Comparison of ENCODE assay signal across 12 cellular contexts in the genomic region with DNA sequence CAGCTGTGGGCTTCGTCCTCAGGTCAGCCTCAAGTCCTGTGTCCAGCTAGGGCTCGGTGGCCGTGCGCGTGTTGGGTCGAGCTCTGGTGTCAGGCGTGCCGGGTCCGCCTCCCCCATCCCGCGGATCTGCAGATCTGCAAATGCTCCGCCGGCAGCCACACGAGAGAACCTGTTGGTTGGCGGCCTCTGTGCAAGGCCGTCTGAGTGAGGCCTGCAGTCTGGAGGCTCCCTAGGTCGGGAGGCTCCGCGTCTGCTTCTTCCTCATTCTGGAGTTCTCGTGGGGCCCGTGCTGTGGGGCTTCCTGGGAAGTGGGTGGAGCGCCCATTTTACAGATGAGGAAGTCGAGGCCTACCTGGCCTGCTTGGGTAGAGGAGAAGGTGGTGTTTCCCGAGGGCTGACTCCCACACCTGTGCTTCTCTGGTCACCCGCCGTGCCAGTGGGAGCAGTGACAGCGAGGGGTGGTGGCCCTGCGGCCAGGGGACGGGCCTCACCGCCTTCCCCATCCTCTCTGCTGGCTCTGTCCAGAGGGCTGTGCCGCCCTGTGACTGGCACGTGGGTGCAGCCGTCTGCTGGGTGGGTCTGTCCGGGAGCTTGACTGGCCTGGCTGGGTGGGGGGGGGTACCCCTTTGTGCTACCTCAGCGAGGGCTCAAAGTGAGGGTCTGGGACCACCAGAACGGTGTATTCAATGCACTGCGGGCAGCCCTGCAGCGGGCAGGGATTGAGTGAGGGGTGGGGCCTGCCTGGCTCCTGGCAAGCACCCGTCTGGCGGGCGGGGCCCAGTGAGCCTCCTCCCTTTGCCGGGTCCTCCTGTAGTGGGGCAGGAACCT. TPM values are rescaled to one million over a fixed set of nuclear protein-coding genes. Genes with fewer than 3 reads are reported as not detected.
DNase-seq lines count a peak whose midpoint lies in the region; ATAC-seq, FAIRE-seq and TF ChIP-seq lines count a peak whose summit lies in the region.
"Had no signal": no experiment of that assay in that cellular context is flagged by ENCODE, and none has a peak within 500 bp of the region (broad histone marks: within the 10 kb centered on the region; RNA-seq: fewer than 3 reads in every experiment).

No MANE protein-coding gene starts in this region.

- DNase-seq in CD8-positive, alpha-beta memory T cell = no peak
- peak; percentile 30 to 47 for DNase-seq in Kasumi-1 (lab: John Stamatoyannopoulos, UW)
- DNase-seq in K562 (ENCODE audit: extremely low read depth in 1 of 4, low spot score in 3 of 4) = no peak
- no peak for DNase-seq in central memory CD4-positive, alpha-beta T cell
- no peak for DNase-seq in HCEC 1CT
- DNase-seq in RPMI8226 = no peak
- no peak for DNase-seq in activated gamma-delta T cell (lab: John Stamatoyannopoulos, UW)
- DNase-seq: NCI-H146; stimulated activated CD4-positive, alpha-beta T cell treated with anti-CD3 and anti-CD28 coated beads, Interleukin-12 subunit alpha, Interleukin-12 subunit beta, amount 100 ng/mL, for 4 hours; stimulated activated CD8-positive, alpha-beta memory T cell treated with anti-CD3 and anti-CD28 coated beads, Interleukin-4, amount 100 ng/mL, for 48 hours; SW 1271 had no signal

- peaks cover 5% of the 10 kb centered on the region for H3K9me1 ChIP-seq in K562 (ENCODE audit: control insufficient read depth, insufficient read depth, low read length)

- H2AFZ ChIP-seq in K562 (ENCODE audit: low read depth, low read length) = no peak overlapping the region

- BruUV-seq in K562 (replicated peaks; lab: Mats Ljungman, UMichigan) = no TSS peak

- H3K27ac ChIP-seq in CD8-positive, alpha-beta memory T cell (ENCODE audit: low read depth, low read length) = no peak overlapping the region
- no peak overlapping the region for H3K27ac ChIP-seq in K562 (ENCODE audit: extremely low read depth, low read depth, low read length)
- H3K27ac ChIP-seq in neutrophil = peak overlapping the region; percentile 100

- no peak overlapping the region for H3K4me3 ChIP-seq in CD8-positive, alpha-beta memory T cell (ENCODE audit: low read length)
- H3K4me3 ChIP-seq in K562 (no peak overlapping the region), neutrophil (ENCODE audit: low read depth in 1 of 2, low read length in 1 of 2) (peak overlapping the region; percentile 72 to 89)

- TF ChIP-seq POLR2A in K562 (conservative IDR thresholded peaks at IDR 0.05) = no peak

- peak overlapping the region in 7 of 8 donors; percentile 29 to 98 (median 75) for H3K27ac Mint-ChIP-seq in CD8-positive, alpha-beta memory T cell

- POLR2A ChIA-PET in CD8-positive, alpha-beta memory T cell (lab: Charles Lee) = no interaction called here
- POLR2A ChIA-PET in K562 (lab: Yijun Ruan, JAX) = interaction anchor here (0.7 to 1.1 kb wide), 2 partner anchors 10 to 167 kb away, joined by 3 read pairs; no protein-coding TSS in a partner anchor

- no peak for FAIRE-seq in K562 (lab: Jason Lieb, UNC)

- H3K9me3 ChIP-seq in CD8-positive, alpha-beta memory T cell (ENCODE audit: low read length) = no peaks in the 10 kb centered on the region
- H3K9me3 ChIP-seq in K562 (replicated peaks; ENCODE audit: control insufficient read depth, insufficient read depth, low read depth, low read length) = no peaks in the 10 kb centered on the region
- H3K9me3 ChIP-seq in neutrophil = no peaks in the 10 kb centered on the region

- ATAC-seq in K562 = no peak

- peaks cover 86% of the 10 kb centered on the region for H3K79me2 ChIP-seq in K562 (ENCODE audit: control insufficient read depth, insufficient read depth, low read length)

- intact Hi-C loops in K562 (cut with micrococcal nuclease) = no loop called here

- no peaks in the 10 kb centered on the region for H3K27me3 ChIP-seq in CD8-positive, alpha-beta memory T cell (ENCODE audit: insufficient read depth, low read length, poor library complexity, severe bottlenecking)
- H3K27me3 ChIP-seq in K562 (ENCODE audit: control insufficient read depth in 2 of 2, insufficient read depth in 2 of 2, low read length in 2 of 2) (no peaks in the 10 kb centered on the region), neutrophil (no peaks in the 10 kb centered on the region)

- peaks cover 0 to 31% (median 0%) of the 10 kb centered on the region in 3 donors for H3K36me3 Mint-ChIP-seq in CD8-positive, alpha-beta memory T cell

- H3K4me1 Mint-ChIP-seq in CD8-positive, alpha-beta memory T cell = peaks cover 35 to 62% (median 37%) of the 10 kb centered on the region in 3 donors

- in situ Hi-C loops in K562 (cut with MboI) = no loop called here

- peaks cover 32% of the 10 kb centered on the region for H3K4me1 ChIP-seq in CD8-positive, alpha-beta memory T cell (ENCODE audit: insufficient read depth, low read length)
- H3K4me1 ChIP-seq in K562 (replicated peaks in 1 of 2; ENCODE audit: control insufficient read depth in 2 of 2, insufficient read depth in 2 of 2, low read length in 2 of 2) (peaks cover 18 to 73% of the 10 kb centered on the region in 2 experiments), neutrophil (ENCODE audit: control insufficient read depth in 1 of 2, insufficient read depth in 1 of 2, low read depth in 1 of 2, low read length in 1 of 2) (peaks cover 45 to 48% of the 10 kb centered on the region in 2 experiments)

- peaks cover 0 to 12% of the 10 kb centered on the region in 2 donors for H3K27me3 Mint-ChIP-seq in CD8-positive, alpha-beta memory T cell

- CTCF ChIA-PET in CD8-positive, alpha-beta memory T cell (lab: Charles Lee) = interaction anchor here (0.9 to 3.3 kb wide), 2 partner anchors 15 to 126 kb away, joined by 3 to 11 read pairs; no protein-coding TSS in a partner anchor
- CTCF ChIA-PET in K562 (lab: Yijun Ruan, JAX; ENCODE audit: low intra/inter-chr PET ratio) = no interaction called here

- peaks cover 0 to 2% (median 0%) of the 10 kb centered on the region in 5 donors for H3K9me3 Mint-ChIP-seq in CD8-positive, alpha-beta memory T cell

- H3K4me2 ChIP-seq in K562 (ENCODE audit: insufficient read depth, low read length) = no peak overlapping the region

- H4K20me1 ChIP-seq in K562 (replicated peaks; ENCODE audit: control insufficient read depth, insufficient read depth, low read length) = peaks cover 38% of the 10 kb centered on the region

- WGBS in K562 (ENCODE audit: insufficient coverage, low coverage, missing lambda C conversion rate) = 71% methylated on average over 31 of the region's 42 CpGs

- H3K4me3 Mint-ChIP-seq in CD8-positive, alpha-beta memory T cell = peak overlapping the region in 6 of 7 donors; percentile 15 to 64 (median 52)

- no peaks in the 10 kb centered on the region for H3K36me3 ChIP-seq in CD8-positive, alpha-beta memory T cell (ENCODE audit: insufficient read depth, low read length)
- H3K36me3 ChIP-seq in K562 (ENCODE audit: control insufficient read depth, insufficient read depth, low read length) = peaks cover 28% of the 10 kb centered on the region; the same call in 1 of the 3 replicates
- H3K36me3 ChIP-seq in neutrophil = peaks cover 2% of the 10 kb centered on the region

- no peak for TF ChIP-seq EP300 in K562 (IDR thresholded peaks at IDR 0.05; ENCODE audit: low read length)

- no peak for TF ChIP-seq RAD21 in K562 (CRISPR knock-in tag; conservative IDR thresholded peaks at IDR 0.05 in 1 of 2, IDR thresholded peaks at IDR 0.05 in 1 of 2)

- peak overlapping the region in 1 of 2 experiments; percentile 84; a peak in 2 of 4 replicates for H3K9ac ChIP-seq in K562 (ENCODE audit: insufficient read depth in 1 of 2, low read depth in 2 of 2, low read length in 2 of 2)

- TF ChIP-seq CTCF in K562 (IDR thresholded peaks at IDR 0.05 in 2 of 3, conservative IDR thresholded peaks at IDR 0.05 in 1 of 3; ENCODE audit: insufficient read depth in 2 of 3, low read depth in 1 of 3, low read length in 3 of 3) (no peak), neutrophil (IDR thresholded peaks at IDR 0.05) (no peak)

RNA-seq across cellular contexts. Expression of gene CSNK1G2, which starts 3.3 kb away (rescaled TPM):
- 10 to 100 TPM; 62.1 to 63.5 TPM for total RNA-seq in CD8-positive, alpha-beta memory T cell
- polyA plus RNA-seq in CD8-positive, alpha-beta memory T cell = 58.2 TPM
- total RNA-seq in K562 (2011; cell fraction: chromatin; rRNA removed; ENCODE audit: low replicate concordance) = 59.6 and 151 TPM in 2 replicates
- 123 and 129 TPM in 2 replicates for total RNA-seq in K562 (2011; cell fraction: nucleolus; rRNA removed)
- 43.4 and 57.3 TPM in 2 replicates for total RNA-seq in K562 (2011; cell fraction: nucleoplasm; rRNA removed)
- total RNA-seq in K562 (2014; rRNA removed) = 105 and 124 TPM in 2 replicates
- 9.8 and 25.1 TPM in 2 replicates for total RNA-seq in K562 (2014; rRNA removed; fragmentation: Illumina TruSeq; extraction: Trizol)
- total RNA-seq in K562 (2015; rRNA removed; fragmentation: Illumina TruSeq; extraction: Trizol) = 60.4 and 66.9 TPM in 2 replicates
- total RNA-seq in K562 (2021) = 91.3 and 95.8 TPM in 2 replicates
- 49.5 and 66.2 TPM in 2 replicates for polyA plus RNA-seq in K562 (2011; rRNA removed)
- 72.0 and 157 TPM in 2 replicates for polyA plus RNA-seq in K562 (2011; cell fraction: cytosol; rRNA removed)
- 308 and 494 TPM in 2 replicates for polyA plus RNA-seq in K562 (2011; cell fraction: nucleus; rRNA removed)
- polyA plus RNA-seq in K562 (2012) = 84.6 and 108 TPM in 2 replicates
- 45.2 and 91.1 TPM in 2 replicates for polyA plus RNA-seq in K562 (2014; fragmentation: Illumina TruSeq; extraction: Trizol)
- polyA plus RNA-seq in K562 (2014; fragmentation: Nextera tagmentation; extraction: Ambion mirVana) = under 1 TPM; 0.48 to 0.72 TPM
- 119 and 126 TPM in 2 replicates for polyA plus RNA-seq in K562 (2014; rRNA removed)
- polyA minus RNA-seq in K562 (2011; rRNA and poly(A)+ RNA removed) = 12.4 and 27.0 TPM in 2 replicates
- polyA minus RNA-seq in K562 (2011; cell fraction: cytosol; rRNA and poly(A)+ RNA removed) = 53.7 and 53.8 TPM in 2 replicates
- 33.9 and 35.9 TPM in 2 replicates for polyA minus RNA-seq in K562 (2011; cell fraction: nucleus; rRNA and poly(A)+ RNA removed)

RNA-seq across cellular contexts. Expression of gene ADAT3, which starts 39.1 kb away (rescaled TPM):
- 1 to 10 TPM; 6.3 to 6.6 TPM for total RNA-seq in CD8-positive, alpha-beta memory T cell
- 4.6 TPM for polyA plus RNA-seq in CD8-positive, alpha-beta memory T cell
- total RNA-seq in K562 (2011; cell fraction: chromatin; rRNA removed; ENCODE audit: low replicate concordance) = 6.3 and 20.5 TPM in 2 replicates
- 18.0 and 18.5 TPM in 2 replicates for total RNA-seq in K562 (2011; cell fraction: nucleolus; rRNA removed)
- 5.6 and 6.9 TPM in 2 replicates for total RNA-seq in K562 (2011; cell fraction: nucleoplasm; rRNA removed)
- total RNA-seq in K562 (2014; rRNA removed) (7.8 and 10.4 TPM in 2 replicates), K562 (2014; rRNA removed; fragmentation: Illumina TruSeq; extraction: Trizol) (not detected in 2 replicates), K562 (2015; rRNA removed; fragmentation: Illumina TruSeq; extraction: Trizol) (0.72 and 1.7 TPM in 2 replicates), K562 (2021) (15.1 and 15.6 TPM in 2 replicates)
- polyA plus RNA-seq in K562 (2011; rRNA removed) (0.67 and 1.1 TPM in 2 replicates), K562 (2014; fragmentation: Illumina TruSeq; extraction: Trizol) (0.68 TPM in 1 of 2 replicates, not detected in the other), K562 (2014; fragmentation: Nextera tagmentation; extraction: Ambion mirVana) (not detected), K562 (2014; rRNA removed) (9.2 and 10.2 TPM in 2 replicates)
- 1.1 and 11.4 TPM in 2 replicates for polyA plus RNA-seq in K562 (2011; cell fraction: cytosol; rRNA removed)
- polyA plus RNA-seq in K562 (2011; cell fraction: nucleus; rRNA removed) = 3.3 and 11.9 TPM in 2 replicates
- polyA plus RNA-seq in K562 (2012) = 6.8 and 6.9 TPM in 2 replicates
- 0.18 and 0.21 TPM in 2 replicates for polyA minus RNA-seq in K562 (2011; rRNA and poly(A)+ RNA removed)
- 4.5 and 5.4 TPM in 2 replicates for polyA minus RNA-seq in K562 (2011; cell fraction: cytosol; rRNA and poly(A)+ RNA removed)
- 2.1 and 3.4 TPM in 2 replicates for polyA minus RNA-seq in K562 (2011; cell fraction: nucleus; rRNA and poly(A)+ RNA removed)

RNA-seq across cellular contexts. Expression of gene SCAMP4, which starts 39.1 kb away (rescaled TPM):
- total RNA-seq in CD8-positive, alpha-beta memory T cell = 10 to 100 TPM; 38.6 to 40.6 TPM
- 16.3 TPM for polyA plus RNA-seq in CD8-positive, alpha-beta memory T cell
- 53.4 and 162 TPM in 2 replicates for total RNA-seq in K562 (2011; cell fraction: chromatin; rRNA removed; ENCODE audit: low replicate concordance)
- total RNA-seq in K562 (2011; cell fraction: nucleolus; rRNA removed) = 113 and 133 TPM in 2 replicates
- 92.1 and 94.1 TPM in 2 replicates for total RNA-seq in K562 (2011; cell fraction: nucleoplasm; rRNA removed)
- total RNA-seq in K562 (2014; rRNA removed) (20.9 and 26.4 TPM in 2 replicates), K562 (2014; rRNA removed; fragmentation: Illumina TruSeq; extraction: Trizol) (4.1 and 5.6 TPM in 2 replicates), K562 (2015; rRNA removed; fragmentation: Illumina TruSeq; extraction: Trizol) (12.8 and 13.2 TPM in 2 replicates), K562 (2021) (40.3 and 45.9 TPM in 2 replicates)
- polyA plus RNA-seq in K562 (2011; rRNA removed) (6.7 and 8.9 TPM in 2 replicates), K562 (2014; fragmentation: Illumina TruSeq; extraction: Trizol) (15.2 and 26.1 TPM in 2 replicates), K562 (2014; fragmentation: Nextera tagmentation; extraction: Ambion mirVana) (under 1 TPM; 0.81 to 0.89 TPM), K562 (2014; rRNA removed) (17.1 and 19.3 TPM in 2 replicates)
- 8.3 and 13.1 TPM in 2 replicates for polyA plus RNA-seq in K562 (2011; cell fraction: cytosol; rRNA removed)
- polyA plus RNA-seq in K562 (2011; cell fraction: nucleus; rRNA removed) = 20.3 and 35.7 TPM in 2 replicates
- 26.7 and 53.0 TPM in 2 replicates for polyA plus RNA-seq in K562 (2012)
- 3.4 and 5.9 TPM in 2 replicates for polyA minus RNA-seq in K562 (2011; rRNA and poly(A)+ RNA removed)
- 13.0 and 23.2 TPM in 2 replicates for polyA minus RNA-seq in K562 (2011; cell fraction: cytosol; rRNA and poly(A)+ RNA removed)
- 12.0 and 13.3 TPM in 2 replicates for polyA minus RNA-seq in K562 (2011; cell fraction: nucleus; rRNA and poly(A)+ RNA removed)

RNA-seq across cellular contexts. Expression of gene ABHD17A, which starts 59.0 kb away (rescaled TPM):
- 100 to 1,000 TPM; 105 to 114 TPM for total RNA-seq in CD8-positive, alpha-beta memory T cell
- 252 TPM for polyA plus RNA-seq in CD8-positive, alpha-beta memory T cell
- total RNA-seq in K562 (2011; cell fraction: chromatin; rRNA removed; ENCODE audit: low replicate concordance) = 29.4 and 87.9 TPM in 2 replicates
- total RNA-seq in K562 (2011; cell fraction: nucleolus; rRNA removed) = 61.7 and 67.8 TPM in 2 replicates
- total RNA-seq in K562 (2011; cell fraction: nucleoplasm; rRNA removed) = 40.1 and 45.4 TPM in 2 replicates
- total RNA-seq in K562 (2014; rRNA removed) = 135 and 157 TPM in 2 replicates
- total RNA-seq in K562 (2014; rRNA removed; fragmentation: Illumina TruSeq; extraction: Trizol) = 0.93 and 1.5 TPM in 2 replicates
- total RNA-seq in K562 (2015; rRNA removed; fragmentation: Illumina TruSeq; extraction: Trizol) = 18.9 and 26.5 TPM in 2 replicates
- 84.2 and 87.7 TPM in 2 replicates for total RNA-seq in K562 (2021)
- 24.6 and 45.3 TPM in 2 replicates for polyA plus RNA-seq in K562 (2011; rRNA removed)
- 54.2 and 174 TPM in 2 replicates for polyA plus RNA-seq in K562 (2011; cell fraction: cytosol; rRNA removed)
- polyA plus RNA-seq in K562 (2011; cell fraction: nucleus; rRNA removed) = 117 and 184 TPM in 2 replicates
- 47.5 and 74.5 TPM in 2 replicates for polyA plus RNA-seq in K562 (2012)
- 3.6 and 16.9 TPM in 2 replicates for polyA plus RNA-seq in K562 (2014; fragmentation: Illumina TruSeq; extraction: Trizol)
- polyA plus RNA-seq in K562 (2014; fragmentation: Nextera tagmentation; extraction: Ambion mirVana) = under 1 TPM in 1 of 2 experiments, not detected in 1; 0.04 TPM
- polyA plus RNA-seq in K562 (2014; rRNA removed) = 95.1 and 99.0 TPM in 2 replicates
- polyA minus RNA-seq in K562 (2011; rRNA and poly(A)+ RNA removed) = 6.9 and 11.0 TPM in 2 replicates
- 26.1 and 39.4 TPM in 2 replicates for polyA minus RNA-seq in K562 (2011; cell fraction: cytosol; rRNA and poly(A)+ RNA removed)
- 15.3 and 15.8 TPM in 2 replicates for polyA minus RNA-seq in K562 (2011; cell fraction: nucleus; rRNA and poly(A)+ RNA removed)

Comparison
In these comparisons a context has a peak if more than half of its experiments do, and no peak if none do; other contexts are left out.
1. DNase-seq: peak in Kasumi-1 (2 of 2); none in CD8-positive, alpha-beta memory T cell (0 of 5), K562 (0 of 4), central memory CD4-positive, alpha-beta T cell (single experiment), HCEC 1CT (single experiment), RPMI8226 (single experiment) and activated gamma-delta T cell (single experiment).
2. H3K4me3 ChIP-seq: peak in neutrophil (2 of 2); none in CD8-positive, alpha-beta memory T cell (single experiment) and K562 (single experiment).